ENCODE assay signal across 8 cellular contexts in genomic region chr12:6701078-6701768, GRCh38. TPM values are rescaled to one million over a fixed set of nuclear protein-coding genes. Genes with fewer than 3 reads are reported as not detected.
DNase-seq lines count a peak whose midpoint lies in the region; ATAC-seq and TF ChIP-seq lines count a peak whose summit lies in the region.

No MANE protein-coding gene starts in this region.

- H3K27me3 Mint-ChIP-seq in T-helper 2 cell treated with Interferon-gamma antibody and Interleukin-4, amounts not matched to agents 5 μg/mL and 100 μg/mL, for 36 hours (ENCODE audit: low read depth): peaks cover 62% of the 10 kb centered on the region
- peaks cover 50% of the 10 kb centered on the region for H3K27me3 Mint-ChIP-seq in activated CD4-positive, alpha-beta memory T cell treated with anti-CD3 and anti-CD28 coated beads for 36 hours
- peaks cover 38% of the 10 kb centered on the region for H3K27me3 Mint-ChIP-seq in glutamatergic neuron (ENCODE audit: unreplicated experiment)

- peak overlapping the region in 1 of 3 donors; percentile 27 for H3K4me3 ChIP-seq in thyroid gland (replicated peaks in 1 of 3)

- H3K27me3 ChIP-seq in thyroid gland: peaks cover 23% of the 10 kb centered on the region

- no peak overlapping the region for H3K27ac Mint-ChIP-seq in T-helper 2 cell treated with Interferon-gamma antibody and Interleukin-4, amounts not matched to agents 5 μg/mL and 100 μg/mL, for 36 hours
- H3K27ac Mint-ChIP-seq in activated CD4-positive, alpha-beta memory T cell treated with anti-CD3 and anti-CD28 coated beads for 36 hours: no peak overlapping the region
- H3K27ac Mint-ChIP-seq in glutamatergic neuron (ENCODE audit: unreplicated experiment): peak overlapping the region; percentile 88
- no peak overlapping the region for H3K27ac Mint-ChIP-seq in stimulated activated effector memory CD8-positive, alpha-beta T cell treated with anti-CD3 and anti-CD28 coated beads, Interleukin-12 subunit alpha, Interleukin-12 subunit beta, amount 100 ng/mL, for 72 hours

- no peaks in the 10 kb centered on the region for H3K36me3 ChIP-seq in thyroid gland

- no peak for DNase-seq in T-helper 2 cell treated with Interferon-gamma antibody and Interleukin-4, amounts not matched to agents 5 μg/mL and 100 μg/mL, for 36 hours (ENCODE audit: low spot score)
- DNase-seq in T-helper 2 cell: no peak
- DNase-seq in activated CD4-positive, alpha-beta memory T cell treated with anti-CD3 and anti-CD28 coated beads for 36 hours: no peak
- no peak for DNase-seq in glutamatergic neuron
- no peak for DNase-seq in stimulated activated effector memory CD8-positive, alpha-beta T cell treated with anti-CD3 and anti-CD28 coated beads, Interleukin-12 subunit alpha, Interleukin-12 subunit beta, amount 100 ng/mL, for 72 hours (ENCODE audit: low spot score in 2 of 2)
- no peak for DNase-seq in NK-92 (lab: John Stamatoyannopoulos, UW; ENCODE audit: unreplicated experiment)
- DNase-seq in thyroid gland: no peak

- no peaks in the 10 kb centered on the region for H3K9me3 Mint-ChIP-seq in T-helper 2 cell treated with Interferon-gamma antibody and Interleukin-4, amounts not matched to agents 5 μg/mL and 100 μg/mL, for 36 hours
- no peaks in the 10 kb centered on the region for H3K9me3 Mint-ChIP-seq in activated CD4-positive, alpha-beta memory T cell treated with anti-CD3 and anti-CD28 coated beads for 36 hours
- H3K9me3 Mint-ChIP-seq in glutamatergic neuron (ENCODE audit: unreplicated experiment): peaks cover 40% of the 10 kb centered on the region
- no peaks in the 10 kb centered on the region for H3K9me3 Mint-ChIP-seq in stimulated activated effector memory CD8-positive, alpha-beta T cell treated with anti-CD3 and anti-CD28 coated beads, Interleukin-12 subunit alpha, Interleukin-12 subunit beta, amount 100 ng/mL, for 72 hours

- intact Hi-C loops in activated CD4-positive, alpha-beta memory T cell treated with anti-CD3 and anti-CD28 coated beads for 36 hours (cut with micrococcal nuclease): no loop called here
- intact Hi-C loops in thyroid gland (cut with DNase I): no loop called here

- no peak for ATAC-seq in stimulated activated effector memory CD8-positive, alpha-beta T cell treated with anti-CD3 and anti-CD28 coated beads, Interleukin-12 subunit alpha, Interleukin-12 subunit beta, amount 100 ng/mL, for 72 hours
- no peak for ATAC-seq in GM18907 (IDR thresholded peaks at IDR 0.05; ENCODE audit: unreplicated experiment)

- H3K9me3 ChIP-seq in thyroid gland: no peaks in the 10 kb centered on the region

- H3K4me1 Mint-ChIP-seq in T-helper 2 cell treated with Interferon-gamma antibody and Interleukin-4, amounts not matched to agents 5 μg/mL and 100 μg/mL, for 36 hours (ENCODE audit: low read depth): peaks cover 12% of the 10 kb centered on the region
- H3K4me1 Mint-ChIP-seq in activated CD4-positive, alpha-beta memory T cell treated with anti-CD3 and anti-CD28 coated beads for 36 hours (ENCODE audit: low read depth): peaks cover 13% of the 10 kb centered on the region
- H3K4me1 Mint-ChIP-seq in glutamatergic neuron (ENCODE audit: low read depth, unreplicated experiment): peaks cover 24% of the 10 kb centered on the region
- H3K4me1 Mint-ChIP-seq in stimulated activated effector memory CD8-positive, alpha-beta T cell treated with anti-CD3 and anti-CD28 coated beads, Interleukin-12 subunit alpha, Interleukin-12 subunit beta, amount 100 ng/mL, for 72 hours: peaks cover 20% of the 10 kb centered on the region

- POLR2A ChIA-PET in activated CD4-positive, alpha-beta memory T cell treated with anti-CD3 and anti-CD28 coated beads for 36 hours (lab: Charles Lee): no interaction called here

- CTCF ChIA-PET in activated CD4-positive, alpha-beta memory T cell treated with anti-CD3 and anti-CD28 coated beads for 36 hours (lab: Charles Lee): no interaction called here

- H3K36me3 Mint-ChIP-seq in T-helper 2 cell treated with Interferon-gamma antibody and Interleukin-4, amounts not matched to agents 5 μg/mL and 100 μg/mL, for 36 hours (ENCODE audit: low read depth): no peaks in the 10 kb centered on the region
- H3K36me3 Mint-ChIP-seq in activated CD4-positive, alpha-beta memory T cell treated with anti-CD3 and anti-CD28 coated beads for 36 hours: no peaks in the 10 kb centered on the region
- H3K36me3 Mint-ChIP-seq in glutamatergic neuron (ENCODE audit: unreplicated experiment): peaks cover 8% of the 10 kb centered on the region
- H3K36me3 Mint-ChIP-seq in stimulated activated effector memory CD8-positive, alpha-beta T cell treated with anti-CD3 and anti-CD28 coated beads, Interleukin-12 subunit alpha, Interleukin-12 subunit beta, amount 100 ng/mL, for 72 hours: no peaks in the 10 kb centered on the region

- WGBS in thyroid gland, 2 donors: 21 to 31% methylated on average over 9 to 13 of the region's 13 CpGs

- TF ChIP-seq CTCF in glutamatergic neuron (IDR thresholded peaks at IDR 0.05; ENCODE audit: partially characterized antibody, unreplicated experiment) (no peak), thyroid gland (IDR thresholded peaks at IDR 0.05) (no peak)

- peak overlapping the region; percentile 33 for H3K4me3 Mint-ChIP-seq in T-helper 2 cell treated with Interferon-gamma antibody and Interleukin-4, amounts not matched to agents 5 μg/mL and 100 μg/mL, for 36 hours
- H3K4me3 Mint-ChIP-seq in activated CD4-positive, alpha-beta memory T cell treated with anti-CD3 and anti-CD28 coated beads for 36 hours: peak overlapping the region; percentile 68
- peak overlapping the region; percentile 83 for H3K4me3 Mint-ChIP-seq in glutamatergic neuron (ENCODE audit: unreplicated experiment)
- peak overlapping the region; percentile 74 for H3K4me3 Mint-ChIP-seq in stimulated activated effector memory CD8-positive, alpha-beta T cell treated with anti-CD3 and anti-CD28 coated beads, Interleukin-12 subunit alpha, Interleukin-12 subunit beta, amount 100 ng/mL, for 72 hours

- TF ChIP-seq POLR2A in thyroid gland (IDR thresholded peaks at IDR 0.05): no peak

- H3K27ac ChIP-seq in thyroid gland: no peak overlapping the region

- peaks cover 7 to 16% of the 10 kb centered on the region in 2 donors for H3K4me1 ChIP-seq in thyroid gland

RNA-seq across cellular contexts. Expression of gene PIANP, which starts 0.6 kb away (rescaled TPM):
- under 1 TPM; 0.17 to 0.44 TPM for total RNA-seq in activated CD4-positive, alpha-beta memory T cell treated with anti-CD3 and anti-CD28 coated beads for 36 hours
- total RNA-seq in glutamatergic neuron (ENCODE audit: unreplicated experiment) (48.8 TPM), thyroid gland (under 1 TPM in 2 of 4 donors, not detected in 2; 0.11 to 0.39 TPM)

RNA-seq across cellular contexts. Expression of gene ZNF384, which starts 12.0 kb away (rescaled TPM):
- total RNA-seq in activated CD4-positive, alpha-beta memory T cell treated with anti-CD3 and anti-CD28 coated beads for 36 hours: 10 to 100 TPM; 55.3 to 56.3 TPM
- 83.2 TPM for total RNA-seq in glutamatergic neuron (ENCODE audit: unreplicated experiment)
- 10 to 100 TPM; 41.9 to 72.8 (median 53.1) TPM for total RNA-seq in thyroid gland

RNA-seq across cellular contexts. Expression of gene COPS7A, which starts 22.6 kb away (rescaled TPM):
- 10 to 100 TPM; 37.6 to 39.4 TPM for total RNA-seq in activated CD4-positive, alpha-beta memory T cell treated with anti-CD3 and anti-CD28 coated beads for 36 hours
- total RNA-seq in glutamatergic neuron (ENCODE audit: unreplicated experiment): 25.9 TPM
- 10 to 100 TPM; 44.5 to 86.7 (median 63.1) TPM for total RNA-seq in thyroid gland

RNA-seq across cellular contexts. Expression of gene ING4, which starts 38.3 kb away (rescaled TPM):
- total RNA-seq in activated CD4-positive, alpha-beta memory T cell treated with anti-CD3 and anti-CD28 coated beads for 36 hours: 10 to 100 TPM; 13.8 to 15.2 TPM
- 76.9 TPM for total RNA-seq in glutamatergic neuron (ENCODE audit: unreplicated experiment)
- total RNA-seq in thyroid gland: 10 to 100 TPM; 52.7 to 85.1 (median 67.2) TPM

RNA-seq across cellular contexts. Expression of gene MLF2, which starts 51.7 kb away (rescaled TPM):
- total RNA-seq in activated CD4-positive, alpha-beta memory T cell treated with anti-CD3 and anti-CD28 coated beads for 36 hours: 100 to 1,000 TPM; 140 to 141 TPM
- total RNA-seq in glutamatergic neuron (ENCODE audit: unreplicated experiment) (228 TPM), thyroid gland (100 to 1,000 TPM; 110 to 253 (median 196) TPM)

Comparison
In these comparisons a context has a peak if more than half of its experiments do, and no peak if none do; other contexts are left out.
1. H3K4me3 Mint-ChIP-seq: peak in every context shown above with its lines; median percentile 83 in glutamatergic neuron; 74 in stimulated activated effector memory CD8-positive, alpha-beta T cell treated with anti-CD3 and anti-CD28 coated beads, Interleukin-12 subunit alpha, Interleukin-12 subunit beta, amount 100 ng/mL, for 72 hours; 68 in activated CD4-positive, alpha-beta memory T cell treated with anti-CD3 and anti-CD28 coated beads for 36 hours; 33 in T-helper 2 cell treated with Interferon-gamma antibody and Interleukin-4, amounts not matched to agents 5 μg/mL and 100 μg/mL, for 36 hours.
2. RNA of gene PIANP, which starts 0.6 kb away (total RNA-seq): 48.8 TPM in glutamatergic neuron (single experiment); 0.17 to 0.44 TPM in activated CD4-positive, alpha-beta memory T cell treated with anti-CD3 and anti-CD28 coated beads for 36 hours and 0.11 to 0.39 TPM in thyroid gland; every median in the first group is over 10 times any median in the second.